Comparison of ENCODE assay signal across 1 cellular context in genomic region chr11:116500002-116500832, GRCh38.
TF ChIP-seq lines count a peak whose summit lies in the region.

No MANE protein-coding gene starts in this region.

TF ChIP-seq in H1, 55 proteins besides CTCF, POLR2A, EP300 and RAD21 (continued from another document):
- TF ChIP-seq CHD7 (IDR thresholded peaks at IDR 0.05; ENCODE audit: insufficient replicate concordance, low read length), result no peak
- TF ChIP-seq POLR2AphosphoS5 (IDR thresholded peaks at IDR 0.05; ENCODE audit: low read depth, low read length), result no peak
- TF ChIP-seq ASH2L (IDR thresholded peaks at IDR 0.05; ENCODE audit: low read length), result no peak
- TF ChIP-seq JUN (IDR thresholded peaks at IDR 0.05; ENCODE audit: low read depth, low read length), result no peak
- no peak for TF ChIP-seq SIRT6 (IDR thresholded peaks at IDR 0.05; ENCODE audit: low read length)
- TF ChIP-seq TAF7 (optimal IDR thresholded peaks at IDR 0.05; ENCODE audit: borderline replicate concordance, low read depth, low read length), result no peak
- no peak for TF ChIP-seq ZNF274 (IDR thresholded peaks at IDR 0.05; ENCODE audit: borderline replicate concordance, extremely low read depth, low read length)
- TF ChIP-seq E2F6 (IDR thresholded peaks at IDR 0.05), result no peak
- no peak for TF ChIP-seq JUND (IDR thresholded peaks at IDR 0.05; ENCODE audit: low read length)
